In the genomic region with DNA sequence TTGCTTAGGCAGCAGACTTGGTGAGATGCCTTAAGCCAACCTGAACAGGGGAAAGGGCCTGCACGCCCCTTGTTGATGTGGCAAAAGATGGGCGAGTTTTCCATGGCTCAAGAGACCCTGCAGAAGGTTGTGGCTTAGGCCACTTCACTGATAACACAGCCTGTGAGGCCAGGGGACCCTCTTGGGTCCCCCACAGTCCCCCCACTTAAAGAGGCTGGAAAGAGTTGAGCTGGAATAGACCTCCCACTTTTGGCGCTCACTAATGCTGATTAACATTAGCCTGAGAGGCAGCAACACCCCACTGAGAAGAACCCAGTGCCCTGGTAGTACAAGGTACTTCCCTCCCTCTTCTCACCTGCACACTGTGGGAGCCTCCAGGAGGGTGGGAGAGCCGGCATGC, we compare ENCODE assay signal across 13 cellular contexts.
A peak's percentile ranks its signal among the peaks of the same experiment; 100 is the strongest.
DNase-seq lines count a peak whose midpoint lies in the region; TF ChIP-seq lines count a peak whose summit lies in the region.
"Had no signal": no experiment of that assay in that cellular context is flagged by ENCODE, and none has a peak within 500 bp of the region (broad histone marks: within the 10 kb centered on the region; RNA-seq: fewer than 3 reads in every experiment).

No MANE protein-coding gene starts in this region.

- WGBS in endodermal cell (ENCODE audit: insufficient coverage in 1 of 2, insufficient read length in 1 of 2), 2 experiments = 89 to 92% methylated on average over 3 of the region's 4 CpGs

- no peak overlapping the region for H3K27ac ChIP-seq in endodermal cell (ENCODE audit: low read depth, low read length)
- no peak overlapping the region for H3K27ac ChIP-seq in CD4-positive, alpha-beta memory T cell (ENCODE audit: low read depth, low read length)
- H3K27ac ChIP-seq: BLaER1 had no signal

- no peaks in the 10 kb centered on the region for H3K36me3 ChIP-seq in endodermal cell (ENCODE audit: control insufficient read depth, insufficient read depth, low read length)
- no peaks in the 10 kb centered on the region for H3K36me3 ChIP-seq in CD4-positive, alpha-beta memory T cell (ENCODE audit: insufficient read depth, low read length)
- H3K36me3 ChIP-seq: BLaER1 had no signal

- H3K4me3 Mint-ChIP-seq in endodermal cell = no peak overlapping the region
- H3K4me3 Mint-ChIP-seq in osteocyte (ENCODE audit: unreplicated experiment) = no peak overlapping the region
- H3K4me3 Mint-ChIP-seq in CD4-positive, alpha-beta memory T cell = no peak overlapping the region
- no peak overlapping the region for H3K4me3 Mint-ChIP-seq in immature natural killer cell

- H3K27ac Mint-ChIP-seq in endodermal cell (no peak overlapping the region), osteocyte (ENCODE audit: unreplicated experiment) (no peak overlapping the region), immature natural killer cell (no peak overlapping the region)
- no peak overlapping the region for H3K27ac Mint-ChIP-seq in CD4-positive, alpha-beta memory T cell

- H3K36me3 Mint-ChIP-seq in endodermal cell (ENCODE audit: low read depth) = no peaks in the 10 kb centered on the region
- no peaks in the 10 kb centered on the region for H3K36me3 Mint-ChIP-seq in osteocyte (ENCODE audit: unreplicated experiment)
- no peaks in the 10 kb centered on the region for H3K36me3 Mint-ChIP-seq in CD4-positive, alpha-beta memory T cell
- no peaks in the 10 kb centered on the region for H3K36me3 Mint-ChIP-seq in immature natural killer cell

- CTCF ChIA-PET in CD4-positive, alpha-beta memory T cell (lab: Charles Lee; ENCODE audit: partially characterized antibody) = no interaction called here

- peaks cover 8% of the 10 kb centered on the region for H3K4me1 ChIP-seq in endodermal cell (ENCODE audit: control insufficient read depth, insufficient read depth, low read length)
- H3K4me1 ChIP-seq in CD4-positive, alpha-beta memory T cell (ENCODE audit: insufficient read depth, low read length) = no peaks in the 10 kb centered on the region

- intact Hi-C loops in CD4-positive, alpha-beta memory T cell (cut with micrococcal nuclease) = no loop called here

- H3K27me3 ChIP-seq in endodermal cell (ENCODE audit: control insufficient read depth, insufficient read depth, low read length, poor library complexity, severe bottlenecking) = no peaks in the 10 kb centered on the region
- no peaks in the 10 kb centered on the region for H3K27me3 ChIP-seq in CD4-positive, alpha-beta memory T cell (ENCODE audit: insufficient read depth, low read length)

- H3K9me3 Mint-ChIP-seq in endodermal cell (peaks cover 13% of the 10 kb centered on the region), osteocyte (ENCODE audit: unreplicated experiment) (no peaks in the 10 kb centered on the region), immature natural killer cell (no peaks in the 10 kb centered on the region)
- no peaks in the 10 kb centered on the region for H3K9me3 Mint-ChIP-seq in CD4-positive, alpha-beta memory T cell

- H3K9me3 ChIP-seq in endodermal cell (ENCODE audit: control insufficient read depth, low read length) = no peaks in the 10 kb centered on the region
- H3K9me3 ChIP-seq in CD4-positive, alpha-beta memory T cell (ENCODE audit: control insufficient read depth in 1 of 2, low read length in 2 of 2) = no peaks in the 10 kb centered on the region

- DNase-seq in activated CD8-positive, alpha-beta memory T cell treated with anti-CD3 and anti-CD28 coated beads, Interleukin-2, amount 50 U/mL, for 48 hours = peak; percentile 13
- DNase-seq in activated CD8-positive, alpha-beta memory T cell treated with anti-CD3 and anti-CD28 coated beads, Interleukin-2, amount 50 U/mL, for 4 hours = no peak
- DNase-seq in endodermal cell (peak; percentile 49), osteocyte (ENCODE audit: extremely low spot score, unreplicated experiment) (peak; percentile 72), immature natural killer cell (no peak), OCI-M1 (lab: John Stamatoyannopoulos, UW) (no peak)
- DNase-seq in CD4-positive, alpha-beta memory T cell = no peak
- DNase-seq: 8988T, AML-193, Calu3, DMS 273 treated with DMSO at 0.1 percent for 48 hours, IMR-90 had no signal

- H3K4me1 Mint-ChIP-seq in endodermal cell (peaks cover 47% of the 10 kb centered on the region), osteocyte (ENCODE audit: unreplicated experiment) (no peaks in the 10 kb centered on the region), immature natural killer cell (peaks cover 2 to 17% of the 10 kb centered on the region in 2 donors)
- no peaks in the 10 kb centered on the region for H3K4me1 Mint-ChIP-seq in CD4-positive, alpha-beta memory T cell

- POLR2A ChIA-PET in CD4-positive, alpha-beta memory T cell (lab: Charles Lee; ENCODE audit: partially characterized antibody) = no interaction called here

- no peak for TF ChIP-seq CTCF in endodermal cell (conservative IDR thresholded peaks at IDR 0.05)
- no peak for TF ChIP-seq CTCF in osteocyte (IDR thresholded peaks at IDR 0.05)

- H3K9ac ChIP-seq in endodermal cell (ENCODE audit: extremely low read depth, low read length, poor library complexity, severe bottlenecking) = no peak overlapping the region
- H3K9ac ChIP-seq: BLaER1 had no signal

- H3K4me3 ChIP-seq in endodermal cell (ENCODE audit: low read length) = no peak overlapping the region
- H3K4me3 ChIP-seq in CD4-positive, alpha-beta memory T cell (ENCODE audit: low read length in 2 of 2) = no peak overlapping the region
- H3K4me3 ChIP-seq: BLaER1 had no signal

- peaks cover 25% of the 10 kb centered on the region for H3K27me3 Mint-ChIP-seq in endodermal cell (ENCODE audit: insufficient read depth)
- peaks cover 2% of the 10 kb centered on the region for H3K27me3 Mint-ChIP-seq in osteocyte (ENCODE audit: unreplicated experiment)
- H3K27me3 Mint-ChIP-seq in CD4-positive, alpha-beta memory T cell = peaks cover 4 to 20% of the 10 kb centered on the region in 2 donors
- H3K27me3 Mint-ChIP-seq in immature natural killer cell (ENCODE audit: low read depth in 3 of 3) = peaks cover 7 to 16% (median 14%) of the 10 kb centered on the region in 3 donors

Comparison
In these comparisons a context has a peak if more than half of its experiments do, and no peak if none do; other contexts are left out.
1. DNase-seq: peak in activated CD8-positive, alpha-beta memory T cell treated with anti-CD3 and anti-CD28 coated beads, Interleukin-2, amount 50 U/mL, for 48 hours (single experiment), endodermal cell (single experiment) and osteocyte (single experiment); none in activated CD8-positive, alpha-beta memory T cell treated with anti-CD3 and anti-CD28 coated beads, Interleukin-2, amount 50 U/mL, for 4 hours (single experiment), CD4-positive, alpha-beta memory T cell (0 of 5), immature natural killer cell (0 of 3) and OCI-M1 (single experiment).